ENCODE assay signal across 29 cellular contexts in genomic region chr5:40521925-40522324, GRCh38.
DNase-seq lines count a peak whose midpoint lies in the region; ATAC-seq and TF ChIP-seq lines count a peak whose summit lies in the region.
"Had no signal": no experiment of that assay in that cellular context is flagged by ENCODE, and none has a peak within 500 bp of the region (broad histone marks: within the 10 kb centered on the region; RNA-seq: fewer than 3 reads in every experiment).

No MANE protein-coding gene starts in this region.

- H3K4me1 ChIP-seq in gastroesophageal sphincter (no peaks in the 10 kb centered on the region), upper lobe of right lung (peaks cover 7% of the 10 kb centered on the region), suprapubic skin (no peaks in the 10 kb centered on the region)
- H3K4me1 ChIP-seq: adrenal gland, left ventricle myocardium inferior had no signal

- TF ChIP-seq EP300 in gastroesophageal sphincter (IDR thresholded peaks at IDR 0.05), result no peak
- TF ChIP-seq EP300 in suprapubic skin (IDR thresholded peaks at IDR 0.05), result no peak

- H3K27ac ChIP-seq in gastroesophageal sphincter (no peak overlapping the region), upper lobe of right lung (no peak overlapping the region), suprapubic skin (no peak overlapping the region)
- H3K27ac ChIP-seq: adrenal gland, brain microvascular endothelial cell, left ventricle myocardium inferior, skin epidermis had no signal

- TF ChIP-seq CTCF in cardiac fibroblast (IDR thresholded peaks at IDR 0.05; ENCODE audit: low read depth, low read length) (no peak), gastroesophageal sphincter (IDR thresholded peaks at IDR 0.05) (no peak), upper lobe of right lung (IDR thresholded peaks at IDR 0.05) (no peak), suprapubic skin (IDR thresholded peaks at IDR 0.05) (no peak)

- H3K4me3 ChIP-seq in cardiac fibroblast (replicated peaks in 1 of 2; ENCODE audit: low read depth in 2 of 2, low read length in 2 of 2), result no peak overlapping the region
- H3K4me3 ChIP-seq in gastroesophageal sphincter, result no peak overlapping the region
- no peak overlapping the region for H3K4me3 ChIP-seq in upper lobe of right lung
- H3K4me3 ChIP-seq in suprapubic skin, result no peak overlapping the region
- H3K4me3 ChIP-seq: adrenal gland, GM12878, GM23338, left ventricle myocardium inferior, skin epidermis had no signal

- ATAC-seq in gastroesophageal sphincter, result peak; percentile 25
- peak; percentile 83 for ATAC-seq in upper lobe of right lung
- no peak for ATAC-seq in stimulated activated naive CD8-positive, alpha-beta T cell treated with anti-CD3 and anti-CD28 coated beads, Interleukin-15, Interleukin-2, amounts not matched to agents 100 U/mL and 50 U/mL, for 24 hours
- ATAC-seq: activated CD8-positive, alpha-beta memory T cell treated with anti-CD3 and anti-CD28 coated beads, Interleukin-2, amount 10 ng/mL, durations not matched to agents 7 days and 5 days; GM12878; GM23338; HepG2; natural killer cell treated with Interleukin-12 subunit alpha and Interleukin-12 subunit beta and Interleukin-15 and Interleukin-18, amount 100 ng/mL, for 72 hours had no signal

- intact Hi-C loops in upper lobe of right lung (cut with DNase I), result no loop called here

- H3K36me3 ChIP-seq in gastroesophageal sphincter (no peaks in the 10 kb centered on the region), upper lobe of right lung (no peaks in the 10 kb centered on the region), suprapubic skin (no peaks in the 10 kb centered on the region)
- H3K36me3 ChIP-seq: adrenal gland, brain microvascular endothelial cell, left ventricle myocardium inferior had no signal

- H3K9me3 ChIP-seq in gastroesophageal sphincter (peaks cover 0 to 4% (median 0%) of the 10 kb centered on the region in 3 donors), upper lobe of right lung (no peaks in the 10 kb centered on the region), suprapubic skin (no peaks in the 10 kb centered on the region)
- H3K9me3 ChIP-seq: adrenal gland had no signal

- no peaks in the 10 kb centered on the region for H3K27me3 ChIP-seq in gastroesophageal sphincter
- no peaks in the 10 kb centered on the region for H3K27me3 ChIP-seq in upper lobe of right lung
- no peaks in the 10 kb centered on the region for H3K27me3 ChIP-seq in suprapubic skin
- H3K27me3 ChIP-seq: adrenal gland, brain microvascular endothelial cell had no signal

- peak; percentile 43 for DNase-seq in LHCN-M2 (ENCODE audit: low read depth)
- DNase-seq in cardiac fibroblast (ENCODE audit: low read depth in 2 of 2), result peak; percentile 6 to 43
- DNase-seq in upper lobe of right lung, result no peak
- no peak for DNase-seq in stimulated activated naive CD8-positive, alpha-beta T cell treated with anti-CD3 and anti-CD28 coated beads, Interleukin-15, Interleukin-2, amounts not matched to agents 100 U/mL and 50 U/mL, for 24 hours
- DNase-seq in NCI-H2171 treated with DMSO at 0.1 percent for 48 hours (lab: John Stamatoyannopoulos, UW), result no peak
- DNase-seq in suprapubic skin (ENCODE audit: low spot score in 2 of 2), result no peak
- DNase-seq: activated CD4-positive, alpha-beta T cell treated with anti-CD3 and anti-CD28 coated beads, Interleukin-2, amount 50 U/mL, for 1 hour; activated CD8-positive, alpha-beta memory T cell treated with anti-CD3 and anti-CD28 coated beads, Interleukin-2, amount 10 ng/mL, durations not matched to agents 7 days and 5 days; activated T-cell treated with anti-CD3 and anti-CD28 coated beads, Interleukin-2, amount 50 U/mL, for 48 hours; adrenal gland; brain microvascular endothelial cell; CD4-positive, CD25-positive, alpha-beta regulatory T cell; effector CD8-positive, alpha-beta T cell; erythroblast; hypothalamus; immature natural killer cell; left ventricle myocardium inferior; NCI-H1092 treated with DMSO at 0.1 percent for 48 hours; NCI-H526; stimulated activated CD8-positive, alpha-beta memory T cell treated with anti-CD3 and anti-CD28 coated beads, Interleukin-4, amount 100 ng/mL, for 48 hours; SW 1271; T-helper 9 cell; trophoblast cell had no signal

- TF ChIP-seq POLR2A in gastroesophageal sphincter (IDR thresholded peaks at IDR 0.05), result no peak
- no peak for TF ChIP-seq POLR2A in suprapubic skin (IDR thresholded peaks at IDR 0.05)

Comparison
In these comparisons a context has a peak if more than half of its experiments do, and no peak if none do; other contexts are left out.
1. DNase-seq: peak in LHCN-M2 (single experiment) and cardiac fibroblast (2 of 2); none in upper lobe of right lung (single experiment), stimulated activated naive CD8-positive, alpha-beta T cell treated with anti-CD3 and anti-CD28 coated beads, Interleukin-15, Interleukin-2, amounts not matched to agents 100 U/mL and 50 U/mL, for 24 hours (single experiment), NCI-H2171 treated with DMSO at 0.1 percent for 48 hours (single experiment) and suprapubic skin (0 of 2).